In genomic region chr9:19269582-19269981, GRCh38 we compare ENCODE assay signal across 20 cellular contexts.
"Had no signal": no experiment of that assay in that cellular context is flagged by ENCODE, and none has a peak within 500 bp of the region (broad histone marks: within the 10 kb centered on the region; RNA-seq: fewer than 3 reads in every experiment).

No MANE protein-coding gene starts in this region.

- H3K9me3 ChIP-seq: neutrophil, pancreas, transverse colon had no signal

- H3K4me1 Mint-ChIP-seq: nephron had no signal

- ATAC-seq: activated CD4-positive, CD25-positive, alpha-beta regulatory T cell treated with anti-CD3 and anti-CD28 coated beads, Interleukin-2, amount 50 U/mL, for 24 hours; pancreas; sciatic nerve; SK-N-SH treated with all-trans-retinoic acid at 6 μM for 48 hours; stimulated activated memory B cell treated with anti-CD40 and anti-IgM and Interleukin-4, amounts not matched to agents 10 μg/mL and 1 μg/mL and 100 μg/mL, for 72 hours had no signal

- H2AFZ ChIP-seq: hepatocyte had no signal

- H3K27me3 ChIP-seq: breast epithelium, hepatocyte, neutrophil, pancreas, transverse colon had no signal

- DNase-seq: activated CD4-positive, alpha-beta T cell treated with anti-CD3 and anti-CD28 coated beads, Interleukin-2, amount 10 ng/mL, durations not matched to agents 24 days and 14 days; activated naive CD8-positive, alpha-beta T cell treated with anti-CD3 and anti-CD28 coated beads for 36 hours; cerebellar nuclear complex; foreskin melanocyte; glutamatergic neuron; midbrain; pancreas; small intestine; stimulated activated CD4-positive, alpha-beta T cell treated with anti-CD3 and anti-CD28 coated beads, Interleukin-2, amount 100 ng/mL, for 24 hours; transverse colon had no signal

- H3K36me3 ChIP-seq: breast epithelium, neutrophil, pancreas, transverse colon had no signal

- H3K4me2 ChIP-seq: hepatocyte had no signal

- H3K9me3 Mint-ChIP-seq: stimulated activated memory B cell treated with anti-CD40 and anti-IgM and Interleukin-4, amounts not matched to agents 10 μg/mL and 1 μg/mL and 100 μg/mL, for 72 hours had no signal

- H3K4me3 Mint-ChIP-seq: activated CD4-positive, alpha-beta T cell treated with anti-CD3 and anti-CD28 coated beads, Interleukin-2, amount 10 ng/mL, durations not matched to agents 24 days and 14 days; activated naive CD8-positive, alpha-beta T cell treated with anti-CD3 and anti-CD28 coated beads for 36 hours; nephron; stimulated activated memory B cell treated with anti-CD40 and anti-IgM and Interleukin-4, amounts not matched to agents 10 μg/mL and 1 μg/mL and 100 μg/mL, for 72 hours; T-helper 2 cell treated with Interferon-gamma antibody and Interleukin-4, amounts not matched to agents 5 μg/mL and 100 μg/mL, for 36 hours had no signal

- H3K27me3 Mint-ChIP-seq: activated CD4-positive, alpha-beta T cell treated with anti-CD3 and anti-CD28 coated beads, Interleukin-2, amount 10 ng/mL, durations not matched to agents 24 days and 14 days; activated naive CD8-positive, alpha-beta T cell treated with anti-CD3 and anti-CD28 coated beads for 36 hours; stimulated activated memory B cell treated with anti-CD40 and anti-IgM and Interleukin-4, amounts not matched to agents 10 μg/mL and 1 μg/mL and 100 μg/mL, for 72 hours had no signal

- H3K27ac Mint-ChIP-seq: activated naive CD8-positive, alpha-beta T cell treated with anti-CD3 and anti-CD28 coated beads for 36 hours; nephron; stimulated activated memory B cell treated with anti-CD40 and anti-IgM and Interleukin-4, amounts not matched to agents 10 μg/mL and 1 μg/mL and 100 μg/mL, for 72 hours; T-helper 2 cell treated with Interferon-gamma antibody and Interleukin-4, amounts not matched to agents 5 μg/mL and 100 μg/mL, for 36 hours had no signal

- H3K27ac ChIP-seq: breast epithelium, coronary artery, hepatocyte, neutrophil, pancreas, transverse colon had no signal

- H3K4me1 ChIP-seq: breast epithelium, pancreas had no signal

- H3K4me3 ChIP-seq: breast epithelium, coronary artery, hepatocyte, pancreas, transverse colon had no signal
